Comparison of ENCODE assay signal across 12 cellular contexts in the genomic region with DNA sequence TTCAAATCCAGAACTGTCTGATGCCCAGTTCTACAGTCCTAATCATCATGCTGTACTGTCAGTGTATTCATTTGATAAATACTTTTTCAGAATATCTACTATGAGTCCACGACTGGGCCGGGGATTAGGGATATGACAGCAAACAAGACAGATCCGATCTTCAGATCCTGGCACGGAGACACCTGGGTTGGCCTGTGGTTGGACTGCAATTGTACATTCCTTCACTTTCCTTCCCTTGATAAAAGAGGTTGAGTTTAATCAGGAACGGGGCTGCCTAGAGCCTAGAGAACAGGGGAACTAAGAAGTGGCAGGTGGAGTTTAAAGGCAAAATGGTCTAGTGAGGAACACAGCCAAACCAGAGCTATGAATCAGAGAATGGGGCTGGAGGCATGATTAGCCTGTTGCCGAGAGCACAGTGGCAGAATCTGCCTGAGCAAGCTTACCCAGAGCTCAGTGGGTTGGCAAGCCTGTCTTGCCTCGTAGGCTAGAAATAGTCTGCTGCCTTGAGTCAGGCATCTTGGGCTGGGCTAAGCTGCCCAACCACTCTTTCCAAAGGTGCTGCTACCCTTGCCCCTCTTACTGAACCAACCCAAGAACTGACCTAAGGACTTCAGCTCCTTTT. TPM values are rescaled to one million over a fixed set of nuclear protein-coding genes. Genes with fewer than 3 reads are reported as not detected.
DNase-seq lines count a peak whose midpoint lies in the region; ATAC-seq, FAIRE-seq and TF ChIP-seq lines count a peak whose summit lies in the region.
"Had no signal": no experiment of that assay in that cellular context is flagged by ENCODE, and none has a peak within 500 bp of the region (broad histone marks: within the 10 kb centered on the region; RNA-seq: fewer than 3 reads in every experiment).

No MANE protein-coding gene starts in this region.

- no peaks in the 10 kb centered on the region for H3K9me3 ChIP-seq in small intestine (ENCODE audit: control insufficient read depth, low read depth)

- H3K36me3 Mint-ChIP-seq in dendritic cell treated with granulocyte-macrophage colony-stimulating factor and Interleukin-4, amounts not matched to agents 40 ng/mL and 50 ng/mL, for 4 days (ENCODE audit: low read depth), result peaks cover 73% of the 10 kb centered on the region

- H3K27me3 ChIP-seq in small intestine (ENCODE audit: control insufficient read depth in 2 of 2, insufficient read depth in 2 of 2, low read length in 2 of 2), result no peaks in the 10 kb centered on the region

- H3K9me3 Mint-ChIP-seq in dendritic cell treated with granulocyte-macrophage colony-stimulating factor and Interleukin-4, amounts not matched to agents 40 ng/mL and 50 ng/mL, for 4 days, result peaks cover 10% of the 10 kb centered on the region

- H3K36me3 ChIP-seq in small intestine (ENCODE audit: control insufficient read depth in 2 of 2, insufficient read depth in 2 of 2, low read length in 2 of 2), result peaks cover 0 to 3% of the 10 kb centered on the region in 2 donors

- H3K4me1 Mint-ChIP-seq in dendritic cell treated with granulocyte-macrophage colony-stimulating factor and Interleukin-4, amounts not matched to agents 40 ng/mL and 50 ng/mL, for 4 days (ENCODE audit: low read depth), result peaks cover 9% of the 10 kb centered on the region
- H3K4me1 Mint-ChIP-seq: CD4-positive, alpha-beta memory T cell had no signal

- POLR2A ChIA-PET in RWPE1 (lab: Yijun Ruan, JAX; ENCODE audit: low non-redundant PET), result no interaction called here

- ATAC-seq in HG02973 (IDR thresholded peaks at IDR 0.05; ENCODE audit: unreplicated experiment), result no peak

- peak overlapping the region; percentile 13 for H3K27ac Mint-ChIP-seq in dendritic cell treated with granulocyte-macrophage colony-stimulating factor and Interleukin-4, amounts not matched to agents 40 ng/mL and 50 ng/mL, for 4 days
- H3K27ac Mint-ChIP-seq: T-helper 1 cell treated with Interleukin-12 subunit alpha and Interleukin-12 subunit beta and Interleukin-4 antibody, amounts not matched to agents 30 μg/mL and 1 μg/mL, for 36 hours had no signal

- no peak for FAIRE-seq in small intestine (lab: Jason Lieb, UNC)
- FAIRE-seq: GM12892 had no signal

- H3K4me1 ChIP-seq in small intestine (ENCODE audit: control insufficient read depth in 2 of 2, insufficient read depth in 1 of 2, low read depth in 1 of 2, low read length in 1 of 2), result no peaks in the 10 kb centered on the region

- intact Hi-C loops in dendritic cell treated with granulocyte-macrophage colony-stimulating factor and Interleukin-4, amounts not matched to agents 40 ng/mL and 50 ng/mL, for 4 days (cut with micrococcal nuclease), result no loop called here

- no peak overlapping the region for H3K4me3 Mint-ChIP-seq in dendritic cell treated with granulocyte-macrophage colony-stimulating factor and Interleukin-4, amounts not matched to agents 40 ng/mL and 50 ng/mL, for 4 days
- H3K4me3 Mint-ChIP-seq: CD4-positive, alpha-beta memory T cell; T-helper 1 cell treated with Interleukin-12 subunit alpha and Interleukin-12 subunit beta and Interleukin-4 antibody, amounts not matched to agents 30 μg/mL and 1 μg/mL, for 36 hours had no signal

- H3K27me3 Mint-ChIP-seq in dendritic cell treated with granulocyte-macrophage colony-stimulating factor and Interleukin-4, amounts not matched to agents 40 ng/mL and 50 ng/mL, for 4 days, result no peaks in the 10 kb centered on the region
- H3K27me3 Mint-ChIP-seq: CD4-positive, alpha-beta memory T cell had no signal

- CTCF ChIA-PET in RWPE1 (lab: Yijun Ruan, JAX), result no interaction called here

- DNase-seq in AG20443 (ENCODE audit: low spot score) (peak; percentile 91), RWPE1 (ENCODE audit: low spot score) (peak; percentile 48), myocyte (ENCODE audit: low read depth) (peak; percentile 96), small intestine (no peak), CD1c-positive myeloid dendritic cell (ENCODE audit: extremely low spot score) (no peak)
- no peak for DNase-seq in activated CD4-positive, alpha-beta T cell treated with anti-CD3 and anti-CD28 coated beads, Interleukin-2, amount 50 U/mL, for 48 hours
- DNase-seq: CD4-positive, alpha-beta memory T cell; NCI-H1417 treated with DMSO at 0.1 percent for 48 hours had no signal

- TF ChIP-seq CTCF in RWPE1 (conservative IDR thresholded peaks at IDR 0.05; ENCODE audit: low read depth), result no peak

- peak overlapping the region; percentile 55 for H3K27ac ChIP-seq in RWPE1
- no peak overlapping the region for H3K27ac ChIP-seq in small intestine (ENCODE audit: low read depth in 1 of 2, low read length in 1 of 2)

- 94 to 96% (median 94%) methylated on average over 7 of the region's 7 CpGs for WGBS in small intestine, 3 donors

- H3K4me3 ChIP-seq in small intestine (ENCODE audit: low read depth in 1 of 2, low read length in 2 of 2), result no peak overlapping the region

RNA-seq across cellular contexts. Expression of a gene that starts 38.1 kb away (rescaled TPM):
- 0.05 and 0.51 TPM in 2 replicates for total RNA-seq in myocyte
- polyA plus RNA-seq in myocyte (2012), result 0.69 TPM
- under 1 TPM; 0.27 to 0.45 (median 0.27) TPM for polyA plus RNA-seq in small intestine

Comparison
In these comparisons a context has a peak if more than half of its experiments do, and no peak if none do; other contexts are left out.
1. DNase-seq: peak in AG20443 (single experiment), RWPE1 (single experiment) and myocyte (single experiment); none in activated CD4-positive, alpha-beta T cell treated with anti-CD3 and anti-CD28 coated beads, Interleukin-2, amount 50 U/mL, for 48 hours (0 of 2), small intestine (single experiment) and CD1c-positive myeloid dendritic cell (single experiment).